In the genomic region with DNA sequence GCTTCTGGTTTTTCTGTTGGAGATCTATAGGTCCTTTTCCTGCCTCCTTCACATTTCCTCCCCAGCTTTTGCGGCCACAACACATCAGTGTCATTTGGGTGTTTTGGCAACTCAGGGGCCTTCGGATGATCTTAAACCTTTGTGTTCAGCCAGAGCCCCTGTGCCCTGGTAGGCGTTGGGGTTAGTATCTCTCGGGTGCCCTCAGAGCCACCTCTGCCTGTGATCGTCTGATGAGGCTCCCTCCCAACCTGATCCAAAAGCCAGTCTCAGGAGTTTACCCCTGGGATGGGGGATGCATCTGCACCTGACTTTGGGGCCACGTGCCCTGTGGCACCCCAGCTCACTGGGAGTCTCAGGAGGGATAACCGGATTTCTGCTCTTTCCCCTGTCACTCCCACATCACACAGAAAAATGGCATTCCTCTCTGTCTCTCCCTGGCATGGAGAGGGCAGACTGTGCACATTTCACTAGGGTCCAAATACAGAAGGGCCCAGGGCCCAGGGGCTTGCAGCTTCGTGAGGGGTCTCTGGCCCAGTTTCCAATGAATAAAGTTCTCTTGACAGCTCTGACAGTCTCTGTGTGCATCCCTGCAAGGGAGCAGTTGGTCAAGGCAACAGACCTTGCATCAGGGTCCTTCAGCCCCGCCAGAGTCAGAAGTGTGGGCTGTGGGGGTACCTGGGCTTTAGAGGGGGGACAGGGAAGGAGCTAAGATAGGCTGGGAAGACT, we compare ENCODE assay signal across 14 cellular contexts. TPM values are rescaled to one million over a fixed set of nuclear protein-coding genes. Genes with fewer than 3 reads are reported as not detected.
DNase-seq lines count a peak whose midpoint lies in the region; ATAC-seq and TF ChIP-seq lines count a peak whose summit lies in the region.
"Had no signal": no experiment of that assay in that cellular context is flagged by ENCODE, and none has a peak within 500 bp of the region (broad histone marks: within the 10 kb centered on the region; RNA-seq: fewer than 3 reads in every experiment).

No MANE protein-coding gene starts in this region.

- H3K4me3 ChIP-seq in AG04449 (ENCODE audit: low read depth, low read length), result peak overlapping the region; percentile 40
- H3K4me3 ChIP-seq in muscle layer of duodenum (ENCODE audit: low read depth in 1 of 2, low read length in 2 of 2), result no peak overlapping the region

- peaks cover 17% of the 10 kb centered on the region for H3K27me3 Mint-ChIP-seq in activated T-helper 17 cell treated with anti-CD3 and anti-CD28 coated beads, Interleukin-2, amount 50 U/mL, for 72 hours

- H3K9me3 Mint-ChIP-seq in activated T-helper 17 cell treated with anti-CD3 and anti-CD28 coated beads, Interleukin-2, amount 50 U/mL, for 72 hours, result no peaks in the 10 kb centered on the region

- H3K9ac ChIP-seq in ES-I3 (ENCODE audit: low read depth, low read length), result peak overlapping the region; percentile 65; the same call in 1 of the 2 replicates

- H3K4me1 ChIP-seq in ES-I3 (ENCODE audit: insufficient read depth, low read length) (peaks cover 22% of the 10 kb centered on the region), muscle layer of duodenum (ENCODE audit: control insufficient read depth in 1 of 2, insufficient read depth in 2 of 2, low read length in 2 of 2) (peaks cover 12 to 66% of the 10 kb centered on the region in 2 donors)

- H3K27me3 ChIP-seq in muscle layer of duodenum (ENCODE audit: low read depth, low read length), result no peaks in the 10 kb centered on the region

- peaks cover 12% of the 10 kb centered on the region for H3K4me1 Mint-ChIP-seq in activated T-helper 17 cell treated with anti-CD3 and anti-CD28 coated beads, Interleukin-2, amount 50 U/mL, for 72 hours

- no peak for ATAC-seq in activated T-helper 17 cell treated with anti-CD3 and anti-CD28 coated beads, Interleukin-2, amount 50 U/mL, for 72 hours (replicated peaks)
- ATAC-seq in GM21381 (IDR thresholded peaks at IDR 0.05; ENCODE audit: unreplicated experiment) (no peak), GM21723 (IDR thresholded peaks at IDR 0.05; ENCODE audit: unreplicated experiment) (no peak)

- POLR2A ChIA-PET in AG04449 (lab: Yijun Ruan, JAX), result interaction anchor here (0.6 to 1.9 kb wide), 9 partner anchors 13 to 242 kb away, joined by 3 to 12 read pairs (median 5); a partner anchor contains a TSS

- peaks cover 6% of the 10 kb centered on the region for H3K36me3 Mint-ChIP-seq in activated T-helper 17 cell treated with anti-CD3 and anti-CD28 coated beads, Interleukin-2, amount 50 U/mL, for 72 hours (ENCODE audit: low read depth)

- CTCF ChIA-PET in AG04449 (lab: Yijun Ruan, JAX), result interaction anchor here (0.6 to 14.1 kb wide), 36 partner anchors 12 to 933 kb away, joined by 3 to 358 read pairs (median 6); a partner anchor contains a TSS

- H3K9me3 ChIP-seq in ES-I3 (ENCODE audit: control insufficient read depth, insufficient read depth, low read length) (no peaks in the 10 kb centered on the region), muscle layer of duodenum (ENCODE audit: control insufficient read depth in 1 of 2, low read length in 2 of 2) (no peaks in the 10 kb centered on the region)

- H3K27ac Mint-ChIP-seq in activated T-helper 17 cell treated with anti-CD3 and anti-CD28 coated beads, Interleukin-2, amount 50 U/mL, for 72 hours, result no peak overlapping the region

- no peak for DNase-seq in AG04449 (ENCODE audit: low read depth, low spot score)
- no peak for DNase-seq in ACHN
- no peak for DNase-seq in SW480 (ENCODE audit: low spot score)
- DNase-seq: DMS 273 treated with DMSO at 0.1 percent for 48 hours; NCI-H524; stimulated activated CD4-positive, alpha-beta T cell treated with anti-CD3 and anti-CD28 coated beads, Interleukin-4, amount 100 ng/mL, for 4 hours; T-helper 9 cell had no signal

- peak overlapping the region; percentile 40 for H3K27ac ChIP-seq in muscle layer of duodenum (ENCODE audit: low read length)

- H3K36me3 ChIP-seq in ES-I3 (ENCODE audit: insufficient read depth, low read length) (no peaks in the 10 kb centered on the region), muscle layer of duodenum (ENCODE audit: control insufficient read depth in 1 of 2, insufficient read depth in 2 of 2, low read length in 2 of 2) (no peaks in the 10 kb centered on the region)

- H3K4me3 Mint-ChIP-seq in activated T-helper 17 cell treated with anti-CD3 and anti-CD28 coated beads, Interleukin-2, amount 50 U/mL, for 72 hours, result peak overlapping the region; percentile 38

- in situ Hi-C loops in ACHN (cut with HindIII; ENCODE audit: low pct_ligation_motif_present, low pct_unique_long_range_greater_than_20kb, low sequenced_read_pairs), result no loop called here

- TF ChIP-seq CTCF in AG04449 (IDR thresholded peaks at IDR 0.05; ENCODE audit: insufficient read depth, low read length, missing control alignments), result no peak

RNA-seq across cellular contexts. Expression of a gene that starts 2.6 kb away (rescaled TPM):
- 10 to 100 TPM; 23.7 to 32.6 TPM for total RNA-seq in activated T-helper 17 cell treated with anti-CD3 and anti-CD28 coated beads, Interleukin-2, amount 50 U/mL, for 72 hours

RNA-seq across cellular contexts. Expression of a gene that starts 3.8 kb away (rescaled TPM):
- total RNA-seq in activated T-helper 17 cell treated with anti-CD3 and anti-CD28 coated beads, Interleukin-2, amount 50 U/mL, for 72 hours, result not detected

RNA-seq across cellular contexts. Expression of a gene that starts 9.6 kb away (rescaled TPM):
- total RNA-seq in activated T-helper 17 cell treated with anti-CD3 and anti-CD28 coated beads, Interleukin-2, amount 50 U/mL, for 72 hours, result not detected
- total RNA-seq: M059J, temporal lobe had no signal

RNA-seq across cellular contexts. Expression of a gene that starts 20.0 kb away (rescaled TPM):
- 10 to 100 TPM in 1 of 2 donors, 1 to 10 TPM in 1; 8.2 to 31.1 TPM for total RNA-seq in activated T-helper 17 cell treated with anti-CD3 and anti-CD28 coated beads, Interleukin-2, amount 50 U/mL, for 72 hours

RNA-seq across cellular contexts. Expression of a gene that starts 44.6 kb away (rescaled TPM):
- total RNA-seq in activated T-helper 17 cell treated with anti-CD3 and anti-CD28 coated beads, Interleukin-2, amount 50 U/mL, for 72 hours, result 1 to 10 TPM in 1 of 2 donors, under 1 TPM in 1; 0.52 to 1.3 TPM
